Comparison of ENCODE assay signal across 11 cellular contexts in genomic region chr5:94893404-94894145, GRCh38.
DNase-seq lines count a peak whose midpoint lies in the region; ATAC-seq, FAIRE-seq and TF ChIP-seq lines count a peak whose summit lies in the region.
"Had no signal": no experiment of that assay in that cellular context is flagged by ENCODE, and none has a peak within 500 bp of the region (broad histone marks: within the 10 kb centered on the region; RNA-seq: fewer than 3 reads in every experiment).

No MANE protein-coding gene starts in this region.

- H3K27me3 ChIP-seq in psoas muscle (ENCODE audit: insufficient read depth in 3 of 3, low read length in 2 of 3) (no peaks in the 10 kb centered on the region), small intestine (ENCODE audit: control insufficient read depth in 2 of 2, insufficient read depth in 2 of 2, low read length in 2 of 2) (no peaks in the 10 kb centered on the region)
- H3K27me3 ChIP-seq: BLaER1, testis had no signal

- H3K27ac ChIP-seq in psoas muscle (no peak overlapping the region), small intestine (ENCODE audit: low read depth in 1 of 2, low read length in 1 of 2) (no peak overlapping the region)
- H3K27ac ChIP-seq: BLaER1, testis had no signal

- 40 to 44% (median 40%) methylated on average over 5 of the region's 5 CpGs for WGBS in psoas muscle, 3 donors
- 45 to 56% (median 46%) methylated on average over 5 of the region's 5 CpGs for WGBS in small intestine, 3 donors

- ATAC-seq in psoas muscle, result no peak

- H3K4me3 ChIP-seq in epithelial cell of esophagus (ENCODE audit: low read length), result no peak overlapping the region
- H3K4me3 ChIP-seq in psoas muscle, result no peak overlapping the region
- H3K4me3 ChIP-seq in small intestine (ENCODE audit: low read depth in 1 of 2, low read length in 2 of 2), result no peak overlapping the region
- H3K4me3 ChIP-seq: BLaER1, testis had no signal

- DNase-seq in NCI-H1694 treated with DMSO at 0.1 percent for 48 hours (lab: John Stamatoyannopoulos, UW) (peak; percentile 1), NCI-H1694 (lab: John Stamatoyannopoulos, UW) (no peak), NCI-H460 (ENCODE audit: extremely low read depth, low read depth) (peak; percentile 9), epithelial cell of esophagus (ENCODE audit: low read depth) (peak; percentile 19), psoas muscle (no peak), GOT3 (lab: John Stamatoyannopoulos, UW) (no peak), AG08396 (ENCODE audit: low spot score) (no peak), small intestine (no peak)
- DNase-seq: activated CD4-positive, alpha-beta memory T cell treated with anti-CD3 and anti-CD28 coated beads for 36 hours; testis had no signal

- no peak for FAIRE-seq in small intestine (lab: Jason Lieb, UNC)

- H3K36me3 ChIP-seq in psoas muscle (ENCODE audit: insufficient read depth in 1 of 2, low read depth in 1 of 2), result no peaks in the 10 kb centered on the region
- no peaks in the 10 kb centered on the region for H3K36me3 ChIP-seq in small intestine (ENCODE audit: control insufficient read depth in 2 of 2, insufficient read depth in 2 of 2, low read length in 2 of 2)
- H3K36me3 ChIP-seq: BLaER1 had no signal

- intact Hi-C loops in psoas muscle (cut with DNase I), result no loop called here

- H3K4me1 ChIP-seq in psoas muscle (no peaks in the 10 kb centered on the region), small intestine (ENCODE audit: control insufficient read depth in 2 of 2, insufficient read depth in 1 of 2, low read depth in 1 of 2, low read length in 1 of 2) (no peaks in the 10 kb centered on the region)
- H3K4me1 ChIP-seq: BLaER1, testis had no signal

- TF ChIP-seq CTCF in epithelial cell of esophagus (IDR thresholded peaks at IDR 0.05; ENCODE audit: insufficient read depth, low read depth, low read length, missing control alignments) (peak; percentile 38), psoas muscle (IDR thresholded peaks at IDR 0.05) (peak; percentile 10)

- no peaks in the 10 kb centered on the region for H3K9me3 ChIP-seq in psoas muscle
- no peaks in the 10 kb centered on the region for H3K9me3 ChIP-seq in small intestine (ENCODE audit: control insufficient read depth, low read depth)
- H3K9me3 ChIP-seq: BLaER1, testis had no signal

Comparison
In these comparisons a context has a peak if more than half of its experiments do, and no peak if none do; other contexts are left out.
1. DNase-seq: peak in NCI-H1694 treated with DMSO at 0.1 percent for 48 hours (single experiment), NCI-H460 (single experiment) and epithelial cell of esophagus (single experiment); none in NCI-H1694 (single experiment), psoas muscle (0 of 2), GOT3 (single experiment), AG08396 (single experiment) and small intestine (single experiment).